ENCODE assay signal across 14 cellular contexts in genomic region chr11:96105197-96105895, GRCh38.
DNase-seq lines count a peak whose midpoint lies in the region; ATAC-seq, FAIRE-seq and TF ChIP-seq lines count a peak whose summit lies in the region.
"Had no signal": no experiment of that assay in that cellular context is flagged by ENCODE, and none has a peak within 500 bp of the region (broad histone marks: within the 10 kb centered on the region; RNA-seq: fewer than 3 reads in every experiment).

No MANE protein-coding gene starts in this region.

- peak; percentile 11 for DNase-seq in AG20443 (ENCODE audit: low spot score)
- DNase-seq in LHCN-M2 (ENCODE audit: low read depth) = peak; percentile 57
- no peak for DNase-seq in GM12878 (ENCODE audit: low read depth, low spot score)
- peak; percentile 18 to 75 for DNase-seq in lung microvascular endothelial cell (ENCODE audit: low read depth in 2 of 2)
- DNase-seq in left colon = no peak
- no peak for DNase-seq in NCI-H774 (lab: John Stamatoyannopoulos, UW)
- no peak for DNase-seq in effector CD8-positive, alpha-beta T cell (lab: John Stamatoyannopoulos, UW)
- no peak for DNase-seq in SK-N-DZ (ENCODE audit: low spot score)
- DNase-seq: activated naive CD8-positive, alpha-beta T cell treated with anti-CD3 and anti-CD28 coated beads, Interleukin-2, amount 10 ng/mL, durations not matched to agents 7 days and 5 days; HCEC 1CT; heart left ventricle; left ventricle myocardium inferior; NCI-H82; pancreas had no signal

- POLR2A ChIA-PET in GM12878 (lab: Charles Lee) = no interaction called here

- SMC1A ChIA-PET in GM12878 (lab: Charles Lee; ENCODE audit: uncharacterized antibody, unreplicated experiment) = interaction anchor here (0.6 to 1.6 kb wide), 4 partner anchors 43 to 230 kb away, joined by 3 to 4 read pairs (median 4); no protein-coding TSS in a partner anchor

- H2AFZ ChIP-seq in GM12878 (ENCODE audit: control insufficient read depth, low read depth, low read length) = no peak overlapping the region

- no TSS peak for BruUV-seq in GM12878 (replicated peaks; lab: Mats Ljungman, UMichigan)

- intact Hi-C loops in GM12878 (cut with micrococcal nuclease; ENCODE audit: unreplicated experiment) = no loop called here
- intact Hi-C loops in left colon (cut with DNase I, micrococcal nuclease) = no loop called here

- no peaks in the 10 kb centered on the region for H4K20me1 ChIP-seq in GM12878 (ENCODE audit: control insufficient read depth, insufficient read depth)

- H3K9me3 ChIP-seq in GM12878 (replicated peaks; ENCODE audit: control insufficient read depth, insufficient read depth, low read length) = no peaks in the 10 kb centered on the region
- H3K9me3 ChIP-seq: heart left ventricle, left ventricle myocardium inferior, pancreas had no signal

- CTCF ChIA-PET in GM12878 (lab: Yijun Ruan, JAX) = interaction anchor here (0.7 kb wide), 1 partner anchor 50 kb away, joined by 3 read pairs; no protein-coding TSS in a partner anchor

- no peaks in the 10 kb centered on the region; the same call in 1 of the 2 replicates for H3K79me2 ChIP-seq in GM12878 (ENCODE audit: control insufficient read depth, insufficient read depth, low read length)

- ATAC-seq in GM12878 (peak; percentile 56; the same call in 2 of the 3 replicates), left colon (no peak)
- ATAC-seq: heart left ventricle, pancreas had no signal

- in situ Hi-C loops in GM12878 (cut with MboI) = no loop called here

- RAD21 ChIA-PET in GM12878 (lab: Charles Lee; ENCODE audit: unreplicated experiment) = no interaction called here

- no peak overlapping the region for H3K9ac ChIP-seq in GM12878 (ENCODE audit: control insufficient read depth, insufficient read depth, low read length)

- no peaks in the 10 kb centered on the region for H3K36me3 ChIP-seq in GM12878 (ENCODE audit: control insufficient read depth in 2 of 2, insufficient read depth in 2 of 2, low read length in 1 of 2)
- H3K36me3 ChIP-seq: heart left ventricle, left ventricle myocardium inferior, pancreas had no signal

- no peak for FAIRE-seq in GM12878 (lab: Jason Lieb, UNC)
- FAIRE-seq: pancreas had no signal

- no peaks in the 10 kb centered on the region for H3K27me3 ChIP-seq in GM12878 (replicated peaks in 1 of 2; ENCODE audit: control insufficient read depth in 2 of 2, insufficient read depth in 2 of 2, low read length in 1 of 2)
- H3K27me3 ChIP-seq: heart left ventricle, pancreas had no signal

- H3K4me1 ChIP-seq in GM12878 (ENCODE audit: control insufficient read depth, insufficient read depth, low read length) = no peaks in the 10 kb centered on the region
- H3K4me1 ChIP-seq: pancreas had no signal

- no peak overlapping the region for H3K4me3 ChIP-seq in GM12878
- H3K4me3 ChIP-seq: heart left ventricle, left ventricle myocardium inferior, pancreas had no signal

- no peak overlapping the region for H3K4me2 ChIP-seq in GM12878 (ENCODE audit: control insufficient read depth, insufficient read depth)

- no peak for TF ChIP-seq RAD21 in GM12878 (IDR thresholded peaks at IDR 0.05; ENCODE audit: insufficient read depth, low read depth, low read length)

- TF ChIP-seq CTCF in GM12878 (IDR thresholded peaks at IDR 0.05 in 2 of 3, conservative IDR thresholded peaks at IDR 0.05 in 1 of 3; ENCODE audit: control insufficient read depth in 2 of 3, extremely low read depth in 1 of 3, insufficient read depth in 1 of 3, low read depth in 3 of 3, low read length in 3 of 3) = no peak

- no peak for TF ChIP-seq POLR2A in GM12878 (IDR thresholded peaks at IDR 0.05; ENCODE audit: low read depth, low read length)

- H3K27ac ChIP-seq in GM12878 (ENCODE audit: control insufficient read depth, insufficient read depth) = no peak overlapping the region
- H3K27ac ChIP-seq: heart left ventricle, left ventricle myocardium inferior, pancreas had no signal

- 100% methylated on average over 1 of the region's 1 CpG for WGBS in GM12878 (ENCODE audit: insufficient coverage, insufficient replicate concordance, low lambda C conversion rate, missing lambda C conversion rate)

- TF ChIP-seq EP300 in GM12878 (IDR thresholded peaks at IDR 0.05; ENCODE audit: borderline replicate concordance in 1 of 2, control insufficient read depth in 1 of 2, low read depth in 2 of 2, low read length in 2 of 2) = no peak

TF ChIP-seq in GM12878, 131 proteins besides CTCF, POLR2A, EP300 and RAD21:
- TF ChIP-seq TCF7 (IDR thresholded peaks at IDR 0.05; ENCODE audit: borderline replicate concordance) (peak; percentile 23; the same call in 1 of the 2 replicates), ZBED1 (IDR thresholded peaks at IDR 0.05; ENCODE audit: borderline replicate concordance) (0 out of 2 replicates have a peak, but pooled peaks have one; percentile 27), CEBPB (IDR thresholded peaks at IDR 0.05; ENCODE audit: borderline replicate concordance in 1 of 2, low read depth in 2 of 2, low read length in 2 of 2) (no peak)
- TF ChIP-seq, protein P1, sequence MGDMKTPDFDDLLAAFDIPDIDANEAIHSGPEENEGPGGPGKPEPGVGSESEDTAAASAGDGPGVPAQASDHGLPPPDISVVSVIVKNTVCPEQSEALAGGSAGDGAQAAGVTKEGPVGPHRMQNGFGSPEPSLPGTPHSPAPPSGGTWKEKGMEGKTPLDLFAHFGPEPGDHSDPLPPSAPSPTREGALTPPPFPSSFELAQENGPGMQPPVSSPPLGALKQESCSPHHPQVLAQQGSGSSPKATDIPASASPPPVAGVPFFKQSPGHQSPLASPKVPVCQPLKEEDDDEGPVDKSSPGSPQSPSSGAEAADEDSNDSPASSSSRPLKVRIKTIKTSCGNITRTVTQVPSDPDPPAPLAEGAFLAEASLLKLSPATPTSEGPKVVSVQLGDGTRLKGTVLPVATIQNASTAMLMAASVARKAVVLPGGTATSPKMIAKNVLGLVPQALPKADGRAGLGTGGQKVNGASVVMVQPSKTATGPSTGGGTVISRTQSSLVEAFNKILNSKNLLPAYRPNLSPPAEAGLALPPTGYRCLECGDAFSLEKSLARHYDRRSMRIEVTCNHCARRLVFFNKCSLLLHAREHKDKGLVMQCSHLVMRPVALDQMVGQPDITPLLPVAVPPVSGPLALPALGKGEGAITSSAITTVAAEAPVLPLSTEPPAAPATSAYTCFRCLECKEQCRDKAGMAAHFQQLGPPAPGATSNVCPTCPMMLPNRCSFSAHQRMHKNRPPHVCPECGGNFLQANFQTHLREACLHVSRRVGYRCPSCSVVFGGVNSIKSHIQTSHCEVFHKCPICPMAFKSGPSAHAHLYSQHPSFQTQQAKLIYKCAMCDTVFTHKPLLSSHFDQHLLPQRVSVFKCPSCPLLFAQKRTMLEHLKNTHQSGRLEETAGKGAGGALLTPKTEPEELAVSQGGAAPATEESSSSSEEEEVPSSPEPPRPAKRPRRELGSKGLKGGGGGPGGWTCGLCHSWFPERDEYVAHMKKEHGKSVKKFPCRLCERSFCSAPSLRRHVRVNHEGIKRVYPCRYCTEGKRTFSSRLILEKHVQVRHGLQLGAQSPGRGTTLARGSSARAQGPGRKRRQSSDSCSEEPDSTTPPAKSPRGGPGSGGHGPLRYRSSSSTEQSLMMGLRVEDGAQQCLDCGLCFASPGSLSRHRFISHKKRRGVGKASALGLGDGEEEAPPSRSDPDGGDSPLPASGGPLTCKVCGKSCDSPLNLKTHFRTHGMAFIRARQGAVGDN (IDR thresholded peaks at IDR 0.05) = no peak
TF ChIP-seq in GM12878: peak in this region for 2.

Comparison
In these comparisons a context has a peak if more than half of its experiments do, and no peak if none do; other contexts are left out.
1. DNase-seq: peak in AG20443 (single experiment), LHCN-M2 (single experiment) and lung microvascular endothelial cell (2 of 2); none in GM12878 (single experiment), left colon (0 of 2), NCI-H774 (single experiment), effector CD8-positive, alpha-beta T cell (single experiment) and SK-N-DZ (single experiment).